7 cellular contexts compared by ENCODE assay signal in the genomic region with DNA sequence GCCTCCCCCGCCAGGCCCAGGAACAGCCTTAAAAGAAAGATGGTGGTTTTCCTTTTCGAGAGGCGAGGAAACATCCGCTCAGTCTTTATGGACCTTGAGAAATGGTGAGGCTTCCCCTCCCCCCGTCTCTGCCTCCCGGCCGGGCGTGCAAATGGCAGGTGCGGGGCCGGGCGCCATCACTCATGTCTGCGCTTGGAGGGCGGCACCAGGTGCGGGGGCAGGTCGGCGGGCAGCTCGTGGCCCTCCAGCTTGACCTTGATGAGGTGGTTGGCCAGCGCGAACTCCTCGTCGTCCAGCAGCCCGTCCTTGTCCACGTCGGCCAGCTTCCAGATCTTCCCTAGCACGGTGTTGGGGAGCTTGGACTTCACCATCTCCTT. TPM values are rescaled to one million over a fixed set of nuclear protein-coding genes. Genes with fewer than 3 reads are reported as not detected.
DNase-seq lines count a peak whose midpoint lies in the region; ATAC-seq and TF ChIP-seq lines count a peak whose summit lies in the region.
"Had no signal": no experiment of that assay in that cellular context is flagged by ENCODE, and none has a peak within 500 bp of the region (broad histone marks: within the 10 kb centered on the region; RNA-seq: fewer than 3 reads in every experiment).

No MANE protein-coding gene starts in this region.

- H3K9me3 ChIP-seq in DOHH2 (ENCODE audit: control insufficient read depth, insufficient read depth, low read length), result no peaks in the 10 kb centered on the region

- peak overlapping the region; percentile 60 for H3K4me3 ChIP-seq in DOHH2 (ENCODE audit: low read length)

- no peaks in the 10 kb centered on the region for H3K9me2 ChIP-seq in DOHH2 (replicated peaks; ENCODE audit: control insufficient read depth, low read length)

- peak overlapping the region; percentile 98 for H3K27ac ChIP-seq in DOHH2 (ENCODE audit: low read depth, low read length)

- no peaks in the 10 kb centered on the region for H3K27me3 ChIP-seq in DOHH2 (ENCODE audit: control insufficient read depth, low read length)

- no peak overlapping the region for H3K27ac Mint-ChIP-seq in activated T-helper 1 cell treated with anti-CD3 and anti-CD28 coated beads, Interleukin-12 subunit alpha, Interleukin-12 subunit beta, Interleukin-2, Interleukin-4 antibody, amounts not matched to agents 30 ng/mL and 10 ng/mL and 1 ng/mL, durations not matched to agents 14 hours and 24 hours and 36 hours
- peak overlapping the region; percentile 88 to 95 for H3K27ac Mint-ChIP-seq in natural killer cell treated with Interleukin-12 subunit alpha and Interleukin-12 subunit beta and Interleukin-15 and Interleukin-18, amount 100 ng/mL, for 72 hours

- TF ChIP-seq CTCF in DOHH2 (IDR thresholded peaks at IDR 0.05; ENCODE audit: low read depth, low read length, poor library complexity, severe bottlenecking), result no peak

- peaks cover 98% of the 10 kb centered on the region for H3K4me1 ChIP-seq in DOHH2 (ENCODE audit: control insufficient read depth, low read length)

- peaks cover 54% of the 10 kb centered on the region for H3K79me2 ChIP-seq in DOHH2 (ENCODE audit: control insufficient read depth, low read length)

- H3K4me2 ChIP-seq in DOHH2 (ENCODE audit: low read length), result peak overlapping the region; percentile 80

- ATAC-seq in natural killer cell treated with Interleukin-12 subunit alpha and Interleukin-12 subunit beta and Interleukin-15 and Interleukin-18, amount 100 ng/mL, for 72 hours, result no peak
- ATAC-seq in GM18867 (IDR thresholded peaks at IDR 0.05; ENCODE audit: unreplicated experiment) (no peak), HG02973 (IDR thresholded peaks at IDR 0.05; ENCODE audit: unreplicated experiment) (no peak)

- intact Hi-C loops in activated T-helper 1 cell treated with anti-CD3 and anti-CD28 coated beads, Interleukin-12 subunit alpha, Interleukin-12 subunit beta, Interleukin-2, Interleukin-4 antibody, amounts not matched to agents 30 ng/mL and 10 ng/mL and 1 ng/mL, durations not matched to agents 14 hours and 24 hours and 36 hours (cut with micrococcal nuclease), result no loop called here

- H3F3A ChIP-seq in DOHH2 (ENCODE audit: control insufficient read depth, insufficient read depth), result peaks cover 40% of the 10 kb centered on the region

- H4K20me1 ChIP-seq in DOHH2 (ENCODE audit: control insufficient read depth, insufficient read depth, low read depth, low read length), result no peaks in the 10 kb centered on the region

- H3K9me3 Mint-ChIP-seq in activated T-helper 1 cell treated with anti-CD3 and anti-CD28 coated beads, Interleukin-12 subunit alpha, Interleukin-12 subunit beta, Interleukin-2, Interleukin-4 antibody, amounts not matched to agents 30 ng/mL and 10 ng/mL and 1 ng/mL, durations not matched to agents 14 hours and 24 hours and 36 hours, result no peaks in the 10 kb centered on the region
- H3K9me3 Mint-ChIP-seq in natural killer cell treated with Interleukin-12 subunit alpha and Interleukin-12 subunit beta and Interleukin-15 and Interleukin-18, amount 100 ng/mL, for 72 hours, result no peaks in the 10 kb centered on the region

- no peak for DNase-seq in activated T-helper 1 cell treated with anti-CD3 and anti-CD28 coated beads, Interleukin-12 subunit alpha, Interleukin-12 subunit beta, Interleukin-2, Interleukin-4 antibody, amounts not matched to agents 30 ng/mL and 10 ng/mL and 1 ng/mL, durations not matched to agents 14 hours and 24 hours and 36 hours (ENCODE audit: low spot score)
- no peak for DNase-seq in natural killer cell treated with Interleukin-12 subunit alpha and Interleukin-12 subunit beta and Interleukin-15 and Interleukin-18, amount 100 ng/mL, for 72 hours (ENCODE audit: low spot score)
- no peak for DNase-seq in GM19238 (ENCODE audit: insufficient read length, low spot score)
- DNase-seq: stimulated activated CD4-positive, alpha-beta T cell treated with anti-CD3 and anti-CD28 coated beads, Interleukin-1b, Interleukin-23, amount 100 ng/mL, for 48 hours had no signal

- H3K27me3 Mint-ChIP-seq in activated T-helper 1 cell treated with anti-CD3 and anti-CD28 coated beads, Interleukin-12 subunit alpha, Interleukin-12 subunit beta, Interleukin-2, Interleukin-4 antibody, amounts not matched to agents 30 ng/mL and 10 ng/mL and 1 ng/mL, durations not matched to agents 14 hours and 24 hours and 36 hours (ENCODE audit: insufficient read depth), result no peaks in the 10 kb centered on the region
- no peaks in the 10 kb centered on the region for H3K27me3 Mint-ChIP-seq in natural killer cell treated with Interleukin-12 subunit alpha and Interleukin-12 subunit beta and Interleukin-15 and Interleukin-18, amount 100 ng/mL, for 72 hours

- peak overlapping the region; percentile 37 for H3K4me3 Mint-ChIP-seq in activated T-helper 1 cell treated with anti-CD3 and anti-CD28 coated beads, Interleukin-12 subunit alpha, Interleukin-12 subunit beta, Interleukin-2, Interleukin-4 antibody, amounts not matched to agents 30 ng/mL and 10 ng/mL and 1 ng/mL, durations not matched to agents 14 hours and 24 hours and 36 hours
- peak overlapping the region; percentile 86 for H3K4me3 Mint-ChIP-seq in natural killer cell treated with Interleukin-12 subunit alpha and Interleukin-12 subunit beta and Interleukin-15 and Interleukin-18, amount 100 ng/mL, for 72 hours

- H3K4me1 Mint-ChIP-seq in activated T-helper 1 cell treated with anti-CD3 and anti-CD28 coated beads, Interleukin-12 subunit alpha, Interleukin-12 subunit beta, Interleukin-2, Interleukin-4 antibody, amounts not matched to agents 30 ng/mL and 10 ng/mL and 1 ng/mL, durations not matched to agents 14 hours and 24 hours and 36 hours (ENCODE audit: low read depth), result peaks cover 72% of the 10 kb centered on the region
- H3K4me1 Mint-ChIP-seq in natural killer cell treated with Interleukin-12 subunit alpha and Interleukin-12 subunit beta and Interleukin-15 and Interleukin-18, amount 100 ng/mL, for 72 hours (ENCODE audit: low read depth in 2 of 2), result peaks cover 71 to 72% of the 10 kb centered on the region in 2 donors

- peaks cover 27% of the 10 kb centered on the region for H3K36me3 Mint-ChIP-seq in activated T-helper 1 cell treated with anti-CD3 and anti-CD28 coated beads, Interleukin-12 subunit alpha, Interleukin-12 subunit beta, Interleukin-2, Interleukin-4 antibody, amounts not matched to agents 30 ng/mL and 10 ng/mL and 1 ng/mL, durations not matched to agents 14 hours and 24 hours and 36 hours (ENCODE audit: low read depth)
- H3K36me3 Mint-ChIP-seq in natural killer cell treated with Interleukin-12 subunit alpha and Interleukin-12 subunit beta and Interleukin-15 and Interleukin-18, amount 100 ng/mL, for 72 hours, result peaks cover 6% of the 10 kb centered on the region

- H3K36me3 ChIP-seq in DOHH2 (ENCODE audit: control insufficient read depth, low read length), result peaks cover 73% of the 10 kb centered on the region

RNA-seq across cellular contexts. Expression of gene CDC42BPG, which starts 9.7 kb away (rescaled TPM):
- 0.29 and 0.44 TPM in 2 replicates for total RNA-seq in activated T-helper 1 cell treated with anti-CD3 and anti-CD28 coated beads, Interleukin-12 subunit alpha, Interleukin-12 subunit beta, Interleukin-2, Interleukin-4 antibody, amounts not matched to agents 30 ng/mL and 10 ng/mL and 1 ng/mL, durations not matched to agents 14 hours and 24 hours and 36 hours
- 1 to 10 TPM in 1 of 2 donors, under 1 TPM in 1; 0.59 to 1.9 TPM for total RNA-seq in natural killer cell treated with Interleukin-12 subunit alpha and Interleukin-12 subunit beta and Interleukin-15 and Interleukin-18, amount 100 ng/mL, for 72 hours

RNA-seq across cellular contexts. Expression of gene EHD1, which starts 24.3 kb away (rescaled TPM):
- total RNA-seq in activated T-helper 1 cell treated with anti-CD3 and anti-CD28 coated beads, Interleukin-12 subunit alpha, Interleukin-12 subunit beta, Interleukin-2, Interleukin-4 antibody, amounts not matched to agents 30 ng/mL and 10 ng/mL and 1 ng/mL, durations not matched to agents 14 hours and 24 hours and 36 hours, result 88.0 and 96.9 TPM in 2 replicates
- 100 to 1,000 TPM; 202 to 235 TPM for total RNA-seq in natural killer cell treated with Interleukin-12 subunit alpha and Interleukin-12 subunit beta and Interleukin-15 and Interleukin-18, amount 100 ng/mL, for 72 hours

RNA-seq across cellular contexts. Expression of gene MEN1, which starts 43.8 kb away (rescaled TPM):
- 39.6 and 43.8 TPM in 2 replicates for total RNA-seq in activated T-helper 1 cell treated with anti-CD3 and anti-CD28 coated beads, Interleukin-12 subunit alpha, Interleukin-12 subunit beta, Interleukin-2, Interleukin-4 antibody, amounts not matched to agents 30 ng/mL and 10 ng/mL and 1 ng/mL, durations not matched to agents 14 hours and 24 hours and 36 hours
- total RNA-seq in natural killer cell treated with Interleukin-12 subunit alpha and Interleukin-12 subunit beta and Interleukin-15 and Interleukin-18, amount 100 ng/mL, for 72 hours, result 10 to 100 TPM; 32.6 to 53.5 TPM

RNA-seq across cellular contexts. Expression of gene MAP4K2, which starts 51.1 kb away (rescaled TPM):
- 70.2 and 70.7 TPM in 2 replicates for total RNA-seq in activated T-helper 1 cell treated with anti-CD3 and anti-CD28 coated beads, Interleukin-12 subunit alpha, Interleukin-12 subunit beta, Interleukin-2, Interleukin-4 antibody, amounts not matched to agents 30 ng/mL and 10 ng/mL and 1 ng/mL, durations not matched to agents 14 hours and 24 hours and 36 hours
- total RNA-seq in natural killer cell treated with Interleukin-12 subunit alpha and Interleukin-12 subunit beta and Interleukin-15 and Interleukin-18, amount 100 ng/mL, for 72 hours, result 10 to 100 TPM; 17.6 to 47.1 TPM
